1 cellular context compared by ENCODE assay signal in the genomic region with DNA sequence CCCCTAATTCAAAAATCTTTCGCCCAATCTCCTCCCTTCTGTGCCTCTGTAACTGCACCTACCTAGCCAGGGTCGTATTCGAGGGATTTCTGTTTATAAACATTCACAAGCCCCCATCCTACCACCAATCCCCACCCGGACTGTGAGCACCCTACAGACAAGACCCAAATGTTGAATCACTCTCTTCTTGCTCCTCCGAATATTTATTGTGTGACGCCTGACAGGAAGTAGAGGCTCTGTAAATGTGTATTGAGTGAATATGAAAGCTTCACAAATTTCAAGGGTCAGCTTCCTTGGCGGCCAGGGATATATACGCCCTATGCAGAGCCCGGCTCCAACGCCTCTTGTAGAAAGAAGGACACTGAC.
TF ChIP-seq lines count a peak whose summit lies in the region.

No MANE protein-coding gene starts in this region.

TF ChIP-seq in SK-N-SH, 30 proteins besides CTCF, POLR2A, EP300 and RAD21 (continued from another document):
- TF ChIP-seq, protein P1, sequence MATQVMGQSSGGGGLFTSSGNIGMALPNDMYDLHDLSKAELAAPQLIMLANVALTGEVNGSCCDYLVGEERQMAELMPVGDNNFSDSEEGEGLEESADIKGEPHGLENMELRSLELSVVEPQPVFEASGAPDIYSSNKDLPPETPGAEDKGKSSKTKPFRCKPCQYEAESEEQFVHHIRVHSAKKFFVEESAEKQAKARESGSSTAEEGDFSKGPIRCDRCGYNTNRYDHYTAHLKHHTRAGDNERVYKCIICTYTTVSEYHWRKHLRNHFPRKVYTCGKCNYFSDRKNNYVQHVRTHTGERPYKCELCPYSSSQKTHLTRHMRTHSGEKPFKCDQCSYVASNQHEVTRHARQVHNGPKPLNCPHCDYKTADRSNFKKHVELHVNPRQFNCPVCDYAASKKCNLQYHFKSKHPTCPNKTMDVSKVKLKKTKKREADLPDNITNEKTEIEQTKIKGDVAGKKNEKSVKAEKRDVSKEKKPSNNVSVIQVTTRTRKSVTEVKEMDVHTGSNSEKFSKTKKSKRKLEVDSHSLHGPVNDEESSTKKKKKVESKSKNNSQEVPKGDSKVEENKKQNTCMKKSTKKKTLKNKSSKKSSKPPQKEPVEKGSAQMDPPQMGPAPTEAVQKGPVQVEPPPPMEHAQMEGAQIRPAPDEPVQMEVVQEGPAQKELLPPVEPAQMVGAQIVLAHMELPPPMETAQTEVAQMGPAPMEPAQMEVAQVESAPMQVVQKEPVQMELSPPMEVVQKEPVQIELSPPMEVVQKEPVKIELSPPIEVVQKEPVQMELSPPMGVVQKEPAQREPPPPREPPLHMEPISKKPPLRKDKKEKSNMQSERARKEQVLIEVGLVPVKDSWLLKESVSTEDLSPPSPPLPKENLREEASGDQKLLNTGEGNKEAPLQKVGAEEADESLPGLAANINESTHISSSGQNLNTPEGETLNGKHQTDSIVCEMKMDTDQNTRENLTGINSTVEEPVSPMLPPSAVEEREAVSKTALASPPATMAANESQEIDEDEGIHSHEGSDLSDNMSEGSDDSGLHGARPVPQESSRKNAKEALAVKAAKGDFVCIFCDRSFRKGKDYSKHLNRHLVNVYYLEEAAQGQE (IDR thresholded peaks at IDR 0.05; ENCODE audit: low read depth, low read length), result no peak
- 0 out of 2 replicates have a peak, but pooled peaks have one; percentile 3 for TF ChIP-seq TEAD4 (IDR thresholded peaks at IDR 0.05; ENCODE audit: borderline replicate concordance, insufficient read depth)
- TF ChIP-seq, protein P2, sequence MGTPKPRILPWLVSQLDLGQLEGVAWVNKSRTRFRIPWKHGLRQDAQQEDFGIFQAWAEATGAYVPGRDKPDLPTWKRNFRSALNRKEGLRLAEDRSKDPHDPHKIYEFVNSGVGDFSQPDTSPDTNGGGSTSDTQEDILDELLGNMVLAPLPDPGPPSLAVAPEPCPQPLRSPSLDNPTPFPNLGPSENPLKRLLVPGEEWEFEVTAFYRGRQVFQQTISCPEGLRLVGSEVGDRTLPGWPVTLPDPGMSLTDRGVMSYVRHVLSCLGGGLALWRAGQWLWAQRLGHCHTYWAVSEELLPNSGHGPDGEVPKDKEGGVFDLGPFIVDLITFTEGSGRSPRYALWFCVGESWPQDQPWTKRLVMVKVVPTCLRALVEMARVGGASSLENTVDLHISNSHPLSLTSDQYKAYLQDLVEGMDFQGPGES (IDR thresholded peaks at IDR 0.05; ENCODE audit: low read depth, low read length), result no peak
- TF ChIP-seq ELF1 (IDR thresholded peaks at IDR 0.05), result no peak
- peak; percentile 73; the same call in 1 of the 2 replicates for TF ChIP-seq FOXJ3 (CRISPR knock-in tag; IDR thresholded peaks at IDR 0.05)
- TF ChIP-seq EZH2phosphoT487 (IDR thresholded peaks at IDR 0.05; ENCODE audit: borderline replicate concordance, low read depth), result no peak
TF ChIP-seq in SK-N-SH: peak in this region for 2.
